8 cellular contexts compared by ENCODE assay signal in genomic region chr16:56519459-56520250, GRCh38. TPM values are rescaled to one million over a fixed set of nuclear protein-coding genes. Genes with fewer than 3 reads are reported as not detected.
DNase-seq lines count a peak whose midpoint lies in the region; ATAC-seq, FAIRE-seq and TF ChIP-seq lines count a peak whose summit lies in the region.

TSS of gene BBS2 (minus strand) at chr16:56520024. CDS start at chr16:56519862, 162 bp downstream.

- no peaks in the 10 kb centered on the region for H3K9me3 Mint-ChIP-seq in T-helper 2 cell treated with Interferon-gamma antibody and Interleukin-4, amounts not matched to agents 5 μg/mL and 100 μg/mL, for 36 hours

- H3K27me3 ChIP-seq in ascending aorta (no peaks in the 10 kb centered on the region), right cardiac atrium (ENCODE audit: control insufficient read depth, insufficient read depth) (no peaks in the 10 kb centered on the region)

- WGBS in right cardiac atrium, result under 1% methylated on average over 65 of the region's 65 CpGs

- peaks cover 8% of the 10 kb centered on the region for H3K4me1 Mint-ChIP-seq in T-helper 2 cell treated with Interferon-gamma antibody and Interleukin-4, amounts not matched to agents 5 μg/mL and 100 μg/mL, for 36 hours (ENCODE audit: low read depth)

- TF ChIP-seq CTCF in ascending aorta (IDR thresholded peaks at IDR 0.05), result no peak

- H3K27ac Mint-ChIP-seq in T-helper 2 cell treated with Interferon-gamma antibody and Interleukin-4, amounts not matched to agents 5 μg/mL and 100 μg/mL, for 36 hours, result peak within 1 kb of the TSS; percentile 47

- no peak for FAIRE-seq in urothelium cell line (lab: Jason Lieb, UNC)

- peak within 1 kb of the TSS; percentile 76 for H3K4me3 Mint-ChIP-seq in T-helper 2 cell treated with Interferon-gamma antibody and Interleukin-4, amounts not matched to agents 5 μg/mL and 100 μg/mL, for 36 hours

- H3K9me3 ChIP-seq in ascending aorta, result no peaks in the 10 kb centered on the region
- no peaks in the 10 kb centered on the region for H3K9me3 ChIP-seq in right cardiac atrium (ENCODE audit: control insufficient read depth, low read length)

- H3K36me3 Mint-ChIP-seq in T-helper 2 cell treated with Interferon-gamma antibody and Interleukin-4, amounts not matched to agents 5 μg/mL and 100 μg/mL, for 36 hours (ENCODE audit: low read depth), result no peaks in the 10 kb centered on the region

- H3K4me3 ChIP-seq in ascending aorta (peak within 1 kb of the TSS; percentile 91 to 94), right cardiac atrium (ENCODE audit: low read length) (peak within 1 kb of the TSS; percentile 63)

- DNase-seq in NCI-H1694 treated with DMSO at 0.1 percent for 48 hours (lab: John Stamatoyannopoulos, UW) (peak; percentile 59), ascending aorta (ENCODE audit: low spot score in 2 of 2) (peak; percentile 49 to 92), right cardiac atrium (peak; percentile 92 to 98 (median 97)), pulmonary artery endothelial cell (ENCODE audit: low read depth, low spot score) (peak; percentile 22), urothelium cell line (ENCODE audit: low spot score) (peak; percentile 93)
- peak; percentile 89 for DNase-seq in T-helper 2 cell treated with Interferon-gamma antibody and Interleukin-4, amounts not matched to agents 5 μg/mL and 100 μg/mL, for 36 hours (ENCODE audit: low spot score)

- H3K4me1 ChIP-seq in ascending aorta, result peaks cover 0 to 28% of the 10 kb centered on the region in 2 donors
- H3K4me1 ChIP-seq in right cardiac atrium (ENCODE audit: control insufficient read depth, insufficient read depth, low read length), result peaks cover 7% of the 10 kb centered on the region

- peak within 1 kb of the TSS; percentile 82 to 84 for H3K27ac ChIP-seq in ascending aorta
- H3K27ac ChIP-seq in right cardiac atrium (ENCODE audit: low read length), result peak within 1 kb of the TSS; percentile 92

- ATAC-seq in GM18499 (IDR thresholded peaks at IDR 0.05; ENCODE audit: insufficient read depth, unreplicated experiment) (peak; percentile 43), HG02938 (IDR thresholded peaks at IDR 0.05; ENCODE audit: unreplicated experiment) (peak; percentile 71), right cardiac atrium (peak; percentile 98)

- no peaks in the 10 kb centered on the region for H3K27me3 Mint-ChIP-seq in T-helper 2 cell treated with Interferon-gamma antibody and Interleukin-4, amounts not matched to agents 5 μg/mL and 100 μg/mL, for 36 hours (ENCODE audit: low read depth)

- intact Hi-C loops in ascending aorta (cut with DNase I) (loop anchor here (2.0 to 5.0 kb wide), 2 partner anchors 123 to 183 kb away; no protein-coding TSS in a partner anchor), right cardiac atrium (cut with DNase I) (loop anchor here in 3 of 4 donors (2.0 to 10.0 kb wide), 4 partner anchors 75 to 185 kb away; no protein-coding TSS in a partner anchor)

- H3K36me3 ChIP-seq in ascending aorta, result no peaks in the 10 kb centered on the region

RNA-seq across cellular contexts. Expression of gene BBS2, which starts in this region (rescaled TPM):
- total RNA-seq in ascending aorta (29.4 TPM), right cardiac atrium (10 to 100 TPM; 31.4 to 55.9 (median 39.8) TPM), pulmonary artery endothelial cell (29.7 and 49.2 TPM in 2 replicates)
- 37.7 TPM for polyA plus RNA-seq in right cardiac atrium

Comparison
In these comparisons a context has a peak if more than half of its experiments do, and no peak if none do; other contexts are left out.
1. Peak in every context shown above with its lines: DNase-seq, ATAC-seq, H3K4me3 ChIP-seq and H3K27ac ChIP-seq.
2. ATAC-seq: peak in every context shown above with its lines; median percentile 98 in right cardiac atrium; 71 in HG02938; 43 in GM18499.
3. DNase-seq: peak in every context shown above with its lines; median percentile 97 in right cardiac atrium; 93 in urothelium cell line; 89 in T-helper 2 cell treated with Interferon-gamma antibody and Interleukin-4, amounts not matched to agents 5 μg/mL and 100 μg/mL, for 36 hours; 70 in ascending aorta; 59 in NCI-H1694 treated with DMSO at 0.1 percent for 48 hours; 22 in pulmonary artery endothelial cell.